Comparison of ENCODE assay signal across 23 cellular contexts in the genomic region with DNA sequence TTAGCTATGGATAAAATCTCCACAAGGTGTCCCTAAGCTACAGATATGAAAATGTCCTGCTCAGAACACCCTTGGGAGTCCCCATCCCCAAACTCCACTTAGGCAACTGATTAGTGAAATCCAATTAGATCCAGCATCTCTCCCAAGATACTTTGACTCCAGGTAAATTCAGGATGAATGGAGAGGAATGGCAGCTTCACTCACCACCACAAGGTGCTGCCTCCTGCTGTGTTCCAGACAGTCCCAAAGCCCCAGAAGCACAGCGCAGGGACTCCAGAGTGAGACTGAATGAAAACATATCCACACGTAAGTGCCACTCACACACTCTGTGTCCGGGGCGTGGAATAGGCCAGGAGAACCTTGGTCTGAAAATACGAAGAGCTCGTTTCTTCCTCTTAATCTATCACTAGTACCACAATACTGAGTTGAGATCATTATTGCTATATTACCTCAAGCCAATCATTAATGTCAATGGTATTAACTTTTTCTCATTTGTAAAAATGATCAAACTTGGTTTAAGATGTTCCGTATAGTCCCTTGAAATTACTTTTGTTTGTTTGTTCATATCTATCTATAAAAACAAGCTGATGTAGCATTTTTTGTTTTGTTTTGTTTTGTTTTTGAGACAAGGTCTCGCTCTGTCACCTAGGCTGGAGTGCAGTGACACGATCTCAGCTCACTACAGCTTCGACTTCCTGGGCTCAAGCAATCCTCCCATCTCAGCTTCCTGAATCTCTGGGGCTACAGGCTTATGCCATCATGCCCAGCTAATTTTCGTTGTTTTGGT.
DNase-seq lines count a peak whose midpoint lies in the region; ATAC-seq and TF ChIP-seq lines count a peak whose summit lies in the region.
"Had no signal": no experiment of that assay in that cellular context is flagged by ENCODE, and none has a peak within 500 bp of the region (broad histone marks: within the 10 kb centered on the region; RNA-seq: fewer than 3 reads in every experiment).

No MANE protein-coding gene starts in this region.

- no peak overlapping the region for H3K4me3 ChIP-seq in BE2C (ENCODE audit: low read depth, low read length)
- no peak overlapping the region for H3K4me3 ChIP-seq in HEK293 (ENCODE audit: low read depth, low read length)
- H3K4me3 ChIP-seq: heart left ventricle, right atrium auricular region, spleen had no signal

- POLR2A ChIA-PET in HEK293 (lab: Yijun Ruan, JAX): interaction anchor here (0.6 kb wide), 1 partner anchor 139 kb away, joined by 6 read pairs; no protein-coding TSS in a partner anchor
- POLR2A ChIA-PET in RWPE1 (lab: Yijun Ruan, JAX; ENCODE audit: low non-redundant PET): no interaction called here

- no peak overlapping the region for H3K27ac ChIP-seq in HEK293 (ENCODE audit: extremely low read depth, low read depth, low read length)
- H3K27ac ChIP-seq in RWPE1: no peak overlapping the region
- H3K27ac ChIP-seq: heart left ventricle, right atrium auricular region, spleen had no signal

- CTCF ChIA-PET in HEK293 (lab: Yijun Ruan, JAX): interaction anchor here (0.5 kb wide), 1 partner anchor 271 kb away, joined by 3 read pairs; no protein-coding TSS in a partner anchor
- CTCF ChIA-PET in RWPE1 (lab: Yijun Ruan, JAX): interaction anchor here (0.7 kb wide), 1 partner anchor 276 kb away, joined by 3 read pairs; no protein-coding TSS in a partner anchor
- CTCF ChIA-PET in activated naive CD4-positive, alpha-beta T cell treated with anti-CD3 and anti-CD28 coated beads, Interleukin-2, amount 10 ng/mL, durations not matched to agents 7 days and 5 days (lab: Charles Lee): interaction anchor here (0.5 to 2.1 kb wide), 4 partner anchors 11 to 58 kb away, joined by 3 to 8 read pairs (median 3); no protein-coding TSS in a partner anchor

- no peak overlapping the region for H3K27ac Mint-ChIP-seq in activated naive CD4-positive, alpha-beta T cell treated with anti-CD3 and anti-CD28 coated beads, Interleukin-2, amount 10 ng/mL, durations not matched to agents 7 days and 5 days
- H3K27ac Mint-ChIP-seq: activated CD8-positive, alpha-beta T cell treated with anti-CD3 and anti-CD28 coated beads, Interleukin-2, amount 10 ng/mL, durations not matched to agents 7 days and 5 days; stimulated activated effector memory CD8-positive, alpha-beta T cell treated with anti-CD3 and anti-CD28 coated beads, Interleukin-12 subunit alpha, Interleukin-12 subunit beta, amount 100 ng/mL, for 72 hours; T-cell had no signal

- TF ChIP-seq CTCF in BE2C (IDR thresholded peaks at IDR 0.05; ENCODE audit: low read depth, low read length): peak; percentile 32
- TF ChIP-seq CTCF in HEK293 (tag by site-specific recombination; IDR thresholded peaks at IDR 0.05): no peak
- no peak for TF ChIP-seq CTCF in RWPE1 (conservative IDR thresholded peaks at IDR 0.05; ENCODE audit: low read depth)

- no peak overlapping the region for H3K4me3 Mint-ChIP-seq in activated T-cell treated with anti-CD3 and anti-CD28 coated beads, Interleukin-2, amount 50 U/mL, for 4 hours
- no peak overlapping the region for H3K4me3 Mint-ChIP-seq in activated naive CD4-positive, alpha-beta T cell treated with anti-CD3 and anti-CD28 coated beads, Interleukin-2, amount 10 ng/mL, durations not matched to agents 7 days and 5 days
- H3K4me3 Mint-ChIP-seq: activated CD8-positive, alpha-beta T cell treated with anti-CD3 and anti-CD28 coated beads, Interleukin-2, amount 10 ng/mL, durations not matched to agents 7 days and 5 days; stimulated activated effector memory CD8-positive, alpha-beta T cell treated with anti-CD3 and anti-CD28 coated beads, Interleukin-12 subunit alpha, Interleukin-12 subunit beta, amount 100 ng/mL, for 72 hours; T-cell had no signal

- DNase-seq in BE2C: no peak
- peak; percentile 4 for DNase-seq in RWPE1 (ENCODE audit: low spot score)
- peak; percentile 49 for DNase-seq in mesenteric fat pad (ENCODE audit: low spot score)
- no peak for DNase-seq in activated T-cell treated with anti-CD3 and anti-CD28 coated beads, Interleukin-2, amount 50 U/mL, for 4 hours
- DNase-seq in NCI-H1092 treated with DMSO at 0.1 percent for 48 hours (lab: John Stamatoyannopoulos, UW): no peak
- DNase-seq in activated naive CD4-positive, alpha-beta T cell treated with anti-CD3 and anti-CD28 coated beads, Interleukin-2, amount 10 ng/mL, durations not matched to agents 7 days and 5 days: no peak
- DNase-seq: activated CD4-positive, alpha-beta T cell treated with anti-CD3 and anti-CD28 coated beads for 1 hour; activated CD8-positive, alpha-beta T cell treated with anti-CD3 and anti-CD28 coated beads, Interleukin-2, amount 10 ng/mL, durations not matched to agents 7 days and 5 days; activated gamma-delta T cell treated with Interleukin-2 at 50 U/mL for 16 hours; C1 segment of cervical spinal cord; heart left ventricle; Kasumi-1; NCI-H1930; NCI-H345; NCI-H774; SHP77 treated with DMSO at 0.1 percent for 48 hours; spleen; stimulated activated CD4-positive, alpha-beta T cell treated with anti-CD3 and anti-CD28 coated beads, Interleukin-2, amount 100 ng/mL, for 48 hours; T-cell had no signal

- no peak for ATAC-seq in activated T-cell treated with anti-CD3 and anti-CD28 coated beads, Interleukin-2, amount 50 U/mL, for 4 hours
- no peak for ATAC-seq in GM18867 (IDR thresholded peaks at IDR 0.05; ENCODE audit: unreplicated experiment)
- ATAC-seq: activated CD8-positive, alpha-beta T cell treated with anti-CD3 and anti-CD28 coated beads, Interleukin-2, amount 10 ng/mL, durations not matched to agents 7 days and 5 days; heart left ventricle; stimulated activated effector memory CD8-positive, alpha-beta T cell treated with anti-CD3 and anti-CD28 coated beads, Interleukin-12 subunit alpha, Interleukin-12 subunit beta, amount 100 ng/mL, for 72 hours; T-cell had no signal

- 0 out of 2 replicates have a peak, but pooled peaks cover 4% of the 10 kb centered on the region for H3K4me1 ChIP-seq in BE2C
- H3K4me1 ChIP-seq in HEK293 (ENCODE audit: control insufficient read depth, insufficient read depth, low read length): peaks cover 5% of the 10 kb centered on the region
- H3K4me1 ChIP-seq: right atrium auricular region had no signal

- no peaks in the 10 kb centered on the region for H3K27me3 ChIP-seq in BE2C
- H3K27me3 ChIP-seq: heart left ventricle, right atrium auricular region, spleen had no signal

- H3K36me3 ChIP-seq in BE2C: no peaks in the 10 kb centered on the region
- H3K36me3 ChIP-seq in HEK293 (ENCODE audit: control insufficient read depth in 2 of 2, insufficient read depth in 1 of 2, low read length in 2 of 2): no peaks in the 10 kb centered on the region
- H3K36me3 ChIP-seq: heart left ventricle, right atrium auricular region, spleen had no signal

- H3K27me3 Mint-ChIP-seq in activated T-cell treated with anti-CD3 and anti-CD28 coated beads, Interleukin-2, amount 50 U/mL, for 4 hours (ENCODE audit: low read depth): no peaks in the 10 kb centered on the region
- no peaks in the 10 kb centered on the region for H3K27me3 Mint-ChIP-seq in activated naive CD4-positive, alpha-beta T cell treated with anti-CD3 and anti-CD28 coated beads, Interleukin-2, amount 10 ng/mL, durations not matched to agents 7 days and 5 days
- H3K27me3 Mint-ChIP-seq: T-cell had no signal

- H3K9me3 ChIP-seq in BE2C: no peaks in the 10 kb centered on the region
- H3K9me3 ChIP-seq in HEK293 (ENCODE audit: control insufficient read depth, insufficient read depth, low read depth, low read length): no peaks in the 10 kb centered on the region
- H3K9me3 ChIP-seq: heart left ventricle, right atrium auricular region, spleen had no signal

- H3K36me3 Mint-ChIP-seq in activated T-cell treated with anti-CD3 and anti-CD28 coated beads, Interleukin-2, amount 50 U/mL, for 4 hours (ENCODE audit: insufficient read depth): no peaks in the 10 kb centered on the region
- H3K36me3 Mint-ChIP-seq in activated naive CD4-positive, alpha-beta T cell treated with anti-CD3 and anti-CD28 coated beads, Interleukin-2, amount 10 ng/mL, durations not matched to agents 7 days and 5 days: no peaks in the 10 kb centered on the region
- H3K36me3 Mint-ChIP-seq: stimulated activated effector memory CD8-positive, alpha-beta T cell treated with anti-CD3 and anti-CD28 coated beads, Interleukin-12 subunit alpha, Interleukin-12 subunit beta, amount 100 ng/mL, for 72 hours had no signal

- no peaks in the 10 kb centered on the region for H3K9me3 Mint-ChIP-seq in activated T-cell treated with anti-CD3 and anti-CD28 coated beads, Interleukin-2, amount 50 U/mL, for 4 hours
- peaks cover 3% of the 10 kb centered on the region for H3K9me3 Mint-ChIP-seq in activated naive CD4-positive, alpha-beta T cell treated with anti-CD3 and anti-CD28 coated beads, Interleukin-2, amount 10 ng/mL, durations not matched to agents 7 days and 5 days
- H3K9me3 Mint-ChIP-seq: stimulated activated effector memory CD8-positive, alpha-beta T cell treated with anti-CD3 and anti-CD28 coated beads, Interleukin-12 subunit alpha, Interleukin-12 subunit beta, amount 100 ng/mL, for 72 hours; T-cell had no signal

- no peaks in the 10 kb centered on the region for H3K4me1 Mint-ChIP-seq in activated T-cell treated with anti-CD3 and anti-CD28 coated beads, Interleukin-2, amount 50 U/mL, for 4 hours (ENCODE audit: low read depth)
- H3K4me1 Mint-ChIP-seq in activated naive CD4-positive, alpha-beta T cell treated with anti-CD3 and anti-CD28 coated beads, Interleukin-2, amount 10 ng/mL, durations not matched to agents 7 days and 5 days: no peaks in the 10 kb centered on the region
- H3K4me1 Mint-ChIP-seq: stimulated activated effector memory CD8-positive, alpha-beta T cell treated with anti-CD3 and anti-CD28 coated beads, Interleukin-12 subunit alpha, Interleukin-12 subunit beta, amount 100 ng/mL, for 72 hours had no signal

TF ChIP-seq in HEK293, 187 proteins besides CTCF, POLR2A, EP300 and RAD21 (continues in another document):
- TF ChIP-seq YY2 (tag by site-specific recombination; IDR thresholded peaks at IDR 0.05) (no peak), IKZF3 (tag by site-specific recombination; IDR thresholded peaks at IDR 0.05) (peak; percentile 56; the same call in 1 of the 2 replicates), TRIM28 (IDR thresholded peaks at IDR 0.05; ENCODE audit: borderline replicate concordance, low read length) (0 out of 2 replicates have a peak, but pooled peaks have one; percentile 28)

Comparison
In these comparisons a context has a peak if more than half of its experiments do, and no peak if none do; other contexts are left out.
1. DNase-seq: peak in RWPE1 (single experiment) and mesenteric fat pad (single experiment); none in BE2C (single experiment), activated T-cell treated with anti-CD3 and anti-CD28 coated beads, Interleukin-2, amount 50 U/mL, for 4 hours (single experiment), NCI-H1092 treated with DMSO at 0.1 percent for 48 hours (single experiment) and activated naive CD4-positive, alpha-beta T cell treated with anti-CD3 and anti-CD28 coated beads, Interleukin-2, amount 10 ng/mL, durations not matched to agents 7 days and 5 days (single experiment).